In the genomic region with DNA sequence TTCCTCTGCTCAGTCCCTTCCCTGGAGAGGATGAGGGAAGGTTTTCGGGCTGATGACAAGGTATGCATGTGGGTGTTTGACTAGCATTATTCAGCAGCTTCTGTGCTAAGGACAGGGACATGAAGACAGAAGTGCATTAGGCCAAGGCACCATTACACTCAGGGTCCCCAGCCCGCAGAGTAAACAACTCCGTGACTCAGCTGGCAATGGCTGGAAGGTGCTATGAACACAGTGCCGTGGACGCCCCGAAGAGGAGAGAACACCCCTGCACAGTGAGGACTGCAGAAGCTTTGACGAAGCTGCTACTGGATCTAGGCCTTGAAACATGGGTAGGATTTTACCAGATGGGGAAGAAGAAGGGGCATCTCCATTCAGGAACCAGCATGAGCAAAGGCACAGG, we compare ENCODE assay signal across 9 cellular contexts. TPM values are rescaled to one million over a fixed set of nuclear protein-coding genes. Genes with fewer than 3 reads are reported as not detected.
A peak's percentile ranks its signal among the peaks of the same experiment; 100 is the strongest.
DNase-seq lines count a peak whose midpoint lies in the region; ATAC-seq and TF ChIP-seq lines count a peak whose summit lies in the region.
"Had no signal": no experiment of that assay in that cellular context is flagged by ENCODE, and none has a peak within 500 bp of the region (broad histone marks: within the 10 kb centered on the region; RNA-seq: fewer than 3 reads in every experiment).

No MANE protein-coding gene starts in this region.

- H2AFZ ChIP-seq in GM23248, result peak overlapping the region; percentile 50
- H2AFZ ChIP-seq in PC-9, result no peak overlapping the region

- H4K20me1 ChIP-seq in GM23248 (ENCODE audit: insufficient read depth), result no peaks in the 10 kb centered on the region
- H4K20me1 ChIP-seq in PC-9 (ENCODE audit: insufficient read depth), result no peaks in the 10 kb centered on the region

- H3K4me2 ChIP-seq in GM23248 (ENCODE audit: unreplicated experiment) (no peak overlapping the region), PC-9 (peak overlapping the region; percentile 40)

- H3K79me2 ChIP-seq in GM23248 (ENCODE audit: insufficient read depth), result no peaks in the 10 kb centered on the region
- no peaks in the 10 kb centered on the region for H3K79me2 ChIP-seq in PC-9 (ENCODE audit: low read depth)

- TF ChIP-seq EP300 in sigmoid colon (IDR thresholded peaks at IDR 0.05), result no peak

- H3K9me3 ChIP-seq in GM23248 (ENCODE audit: low read depth) (no peaks in the 10 kb centered on the region), PC-9 (ENCODE audit: insufficient read depth, low read depth) (peaks cover 6% of the 10 kb centered on the region; the same call in 1 of the 2 replicates), sigmoid colon (no peaks in the 10 kb centered on the region)
- H3K9me3 ChIP-seq: gastroesophageal sphincter had no signal

- intact Hi-C loops in PC-9 (cut with micrococcal nuclease; ENCODE audit: unreplicated experiment), result loop anchor here (1.0 to 10.0 kb wide), 5 partner anchors 15 to 327 kb away; partner anchors contain the start of gene AHCYL1
- intact Hi-C loops in left ventricle myocardium superior (cut with micrococcal nuclease), result loop anchor here (2.0 kb wide), 1 partner anchor 205 kb away; no protein-coding TSS in a partner anchor
- intact Hi-C loops in sigmoid colon (cut with DNase I), result loop anchor here (1.0 to 5.0 kb wide), 2 partner anchors 135 to 207 kb away; partner anchors contain the start of genes AHCYL1 and CSF1

- 0 out of 2 replicates have a peak, but pooled peaks cover 7% of the 10 kb centered on the region for H3F3A ChIP-seq in GM23248 (ENCODE audit: insufficient read depth)
- peaks cover 17% of the 10 kb centered on the region; the same call in 1 of the 2 replicates for H3F3A ChIP-seq in PC-9 (ENCODE audit: insufficient read depth, low read depth)

- H3K9me2 ChIP-seq in GM23248 (ENCODE audit: insufficient read depth) (no peaks in the 10 kb centered on the region), PC-9 (ENCODE audit: insufficient read depth) (no peaks in the 10 kb centered on the region)

- no peak overlapping the region for H3K9ac ChIP-seq in GM23248

- POLR2A ChIA-PET in PC-9 (lab: Charles Lee; ENCODE audit: unreplicated experiment), result interaction anchor here (0.6 to 1.1 kb wide), 5 partner anchors 9 to 78 kb away, joined by 3 to 27 read pairs (median 5); no protein-coding TSS in a partner anchor

- ATAC-seq in left ventricle myocardium superior, result no peak

- H3K27me3 ChIP-seq in GM23248 (replicated peaks; ENCODE audit: insufficient read depth), result no peaks in the 10 kb centered on the region
- H3K27me3 ChIP-seq in PC-9 (ENCODE audit: insufficient read depth, low read depth), result no peaks in the 10 kb centered on the region
- no peaks in the 10 kb centered on the region for H3K27me3 ChIP-seq in sigmoid colon
- H3K27me3 ChIP-seq: gastroesophageal sphincter had no signal

- 74 to 76% methylated on average over 7 of the region's 7 CpGs for WGBS in GM23248 (ENCODE audit: low coverage in 1 of 2, low lambda C conversion rate in 2 of 2, missing lambda C conversion rate in 2 of 2), 2 experiments
- WGBS in sigmoid colon, 2 donors, result 70 to 84% methylated on average over 7 of the region's 7 CpGs

- no peaks in the 10 kb centered on the region for H3K36me3 ChIP-seq in GM23248 (ENCODE audit: low read depth)
- no peaks in the 10 kb centered on the region for H3K36me3 ChIP-seq in PC-9 (ENCODE audit: low read depth)
- no peaks in the 10 kb centered on the region for H3K36me3 ChIP-seq in sigmoid colon
- H3K36me3 ChIP-seq: gastroesophageal sphincter had no signal

- H3K27ac ChIP-seq in GM23248 (no peak overlapping the region), PC-9 (no peak overlapping the region), sigmoid colon (peak overlapping the region in 1 of 4 donors; percentile 18)

- H3K4me3 ChIP-seq in GM23248 (no peak overlapping the region), PC-9 (no peak overlapping the region), sigmoid colon (no peak overlapping the region)
- H3K4me3 ChIP-seq: gastroesophageal sphincter had no signal

- CTCF ChIA-PET in PC-9 (lab: Charles Lee), result interaction anchor here (0.9 to 7.2 kb wide), 9 partner anchors 9 to 234 kb away, joined by 3 to 48 read pairs (median 8); partner anchors contain the start of gene AHCYL1

- no peak for TF ChIP-seq CTCF in PC-9 (conservative IDR thresholded peaks at IDR 0.05)
- TF ChIP-seq CTCF in sigmoid colon (IDR thresholded peaks at IDR 0.05), result no peak

- BruUV-seq in PC-9 (replicated peaks; lab: Mats Ljungman, UMichigan), result no TSS peak

- H3K4me1 ChIP-seq in GM23248 (ENCODE audit: insufficient read depth), result peaks cover 18% of the 10 kb centered on the region
- peaks cover 56% of the 10 kb centered on the region for H3K4me1 ChIP-seq in PC-9 (replicated peaks; ENCODE audit: insufficient read depth)
- H3K4me1 ChIP-seq in sigmoid colon, result peaks cover 0 to 18% (median 9%) of the 10 kb centered on the region in 4 donors

- TF ChIP-seq POLR2A in sigmoid colon (IDR thresholded peaks at IDR 0.05) (no peak), erythroblast (IDR thresholded peaks at IDR 0.05; ENCODE audit: low read length) (no peak)

- in situ Hi-C loops in GM23248 (cut with MboI) (no loop called here), G401 (cut with HindIII; ENCODE audit: low sequenced_read_pairs) (no loop called here)

- DNase-seq in GM23248 (no peak), PC-9 (no peak), left ventricle myocardium superior (peak; percentile 21), sigmoid colon (peak; percentile 62), erythroblast (lab: John Stamatoyannopoulos, UW) (no peak), G401 (ENCODE audit: low spot score) (no peak), amniotic stem cell (lab: John Stamatoyannopoulos, UW) (no peak)

RNA-seq across cellular contexts. Expression of gene EPS8L3, which starts 13.7 kb away (rescaled TPM):
- total RNA-seq in GM23248 (2014; rRNA removed; shearing (Covaris generic)), result not detected in 2 replicates
- polyA plus RNA-seq in GM23248 (2016; fragmentation: Nextera tagmentation; extraction: Ambion mirVana) (not detected in 2 replicates), sigmoid colon (100 to 1,000 TPM in 1 of 3 donors, 10 to 100 TPM in 2; 81.7 to 212 (median 84.4) TPM)
- total RNA-seq in PC-9 (2021) (0.68 and 1.2 TPM in 2 replicates), left ventricle myocardium superior (not detected), sigmoid colon (1 to 10 TPM in 2 of 4 donors, not detected in 2; 1.1 to 1.4 TPM)
- not detected in 2 replicates for total RNA-seq in G401 (2014; rRNA removed; shearing (Covaris generic))
- total RNA-seq: aorta had no signal

RNA-seq across cellular contexts. Expression of gene GSTM3, which starts 36.6 kb away (rescaled TPM):
- total RNA-seq in GM23248 (2014; rRNA removed; shearing (Covaris generic)), result 28.7 and 30.0 TPM in 2 replicates
- 75.2 and 81.0 TPM in 2 replicates for polyA plus RNA-seq in GM23248 (2016; fragmentation: Nextera tagmentation; extraction: Ambion mirVana)
- total RNA-seq in PC-9 (2021), result 101 and 110 TPM in 2 replicates
- total RNA-seq in left ventricle myocardium superior, result 113 TPM
- 100 to 1,000 TPM in 3 of 4 donors, 10 to 100 TPM in 1; 61.1 to 143 (median 122) TPM for total RNA-seq in sigmoid colon
- polyA plus RNA-seq in sigmoid colon, result 10 to 100 TPM; 21.6 to 64.3 (median 40.2) TPM
- 0.51 and 0.55 TPM in 2 replicates for total RNA-seq in G401 (2014; rRNA removed; shearing (Covaris generic))

Comparison
In these comparisons a context has a peak if more than half of its experiments do, and no peak if none do; other contexts are left out.
1. DNase-seq: peak in left ventricle myocardium superior (single experiment) and sigmoid colon (single experiment); none in GM23248 (single experiment), PC-9 (0 of 2), erythroblast (0 of 2), G401 (single experiment) and amniotic stem cell (single experiment).
2. RNA of gene GSTM3, which starts 36.6 kb away (total RNA-seq): 61.1 to 143 TPM in sigmoid colon, 113 TPM in left ventricle myocardium superior (single experiment), 101 to 110 TPM in PC-9 and 28.7 to 30.0 TPM in GM23248; 0.51 to 0.55 TPM in G401; every median in the first group is over 10 times any median in the second.